25 cellular contexts compared by ENCODE assay signal in the genomic region with DNA sequence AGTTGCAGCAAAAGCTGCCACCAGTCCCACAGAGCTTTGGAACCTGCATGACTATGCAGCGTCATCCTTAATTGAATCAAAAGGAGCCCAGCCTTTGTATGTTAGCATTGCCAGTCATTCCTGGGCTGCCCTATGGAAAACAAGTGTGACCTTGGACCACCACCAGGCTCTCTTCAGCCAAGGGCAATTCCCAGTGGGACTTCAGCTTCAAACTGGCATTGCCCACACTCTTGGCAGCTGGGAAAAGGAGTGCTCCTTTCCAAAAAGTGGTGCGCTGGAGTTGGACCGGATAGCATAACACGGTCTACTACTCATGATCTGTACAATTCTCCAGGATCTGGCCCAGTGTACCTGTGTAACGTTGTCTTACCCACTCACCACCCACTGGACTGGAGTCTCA.
DNase-seq lines count a peak whose midpoint lies in the region; ATAC-seq, FAIRE-seq and TF ChIP-seq lines count a peak whose summit lies in the region.
"Had no signal": no experiment of that assay in that cellular context is flagged by ENCODE, and none has a peak within 500 bp of the region (broad histone marks: within the 10 kb centered on the region; RNA-seq: fewer than 3 reads in every experiment).

No MANE protein-coding gene starts in this region.

- TF ChIP-seq RAD21 in HepG2 (CRISPR knock-in tag; IDR thresholded peaks at IDR 0.05) = no peak

- no peak overlapping the region for H3K4ac ChIP-seq in mesenchymal stem cell (ENCODE audit: low read depth in 1 of 2, low read length in 2 of 2)

- no peak overlapping the region for H3K23ac ChIP-seq in mesenchymal stem cell (ENCODE audit: low read length in 2 of 2)

- H3K27ac ChIP-seq in HepG2 (ENCODE audit: extremely low read length, insufficient read depth, low read length) = no peak overlapping the region
- no peak overlapping the region for H3K27ac ChIP-seq in right lobe of liver
- no peak overlapping the region for H3K27ac ChIP-seq in mesenchymal stem cell (ENCODE audit: low read length, poor library complexity, severe bottlenecking)
- no peak overlapping the region for H3K27ac ChIP-seq in aorta (ENCODE audit: low read depth in 1 of 2, low read length in 2 of 2)
- no peak overlapping the region for H3K27ac ChIP-seq in dorsolateral prefrontal cortex
- H3K27ac ChIP-seq: 22Rv1, BLaER1, C4-2B, GM23248 had no signal

- H3K79me2 ChIP-seq in HepG2 (ENCODE audit: insufficient read depth, low read length) = no peaks in the 10 kb centered on the region

- H3K4me2 ChIP-seq in HepG2 (ENCODE audit: low read depth, low read length) = no peak overlapping the region
- no peak overlapping the region for H3K4me2 ChIP-seq in mesenchymal stem cell (ENCODE audit: low read length, poor library complexity, severe bottlenecking)
- H3K4me2 ChIP-seq: BLaER1 had no signal

- no peak overlapping the region for H4K8ac ChIP-seq in mesenchymal stem cell (ENCODE audit: low read length)

- H3K9me3 ChIP-seq in HepG2 (ENCODE audit: low read length) = no peaks in the 10 kb centered on the region
- no peaks in the 10 kb centered on the region for H3K9me3 ChIP-seq in right lobe of liver
- H3K9me3 ChIP-seq in mesenchymal stem cell (ENCODE audit: control insufficient read depth, low read length) = no peaks in the 10 kb centered on the region
- H3K9me3 ChIP-seq in aorta (ENCODE audit: control insufficient read depth, low read length) = no peaks in the 10 kb centered on the region
- H3K9me3 ChIP-seq: BLaER1 had no signal

- H3K9ac ChIP-seq in HepG2 (ENCODE audit: insufficient read depth, low read depth, low read length) (no peak overlapping the region), mesenchymal stem cell (ENCODE audit: low read length) (no peak overlapping the region)
- H3K9ac ChIP-seq: BLaER1, GM23248 had no signal

- no peak for TF ChIP-seq CTCF in HepG2 (CRISPR knock-in tag; IDR thresholded peaks at IDR 0.05)
- TF ChIP-seq CTCF in right lobe of liver (IDR thresholded peaks at IDR 0.05) = no peak
- TF ChIP-seq CTCF in dorsolateral prefrontal cortex (IDR thresholded peaks at IDR 0.05 in 54 of 56, conservative IDR thresholded peaks at IDR 0.05 in 2 of 56; ENCODE audit: low read depth in 1 of 56, partially characterized antibody in 56 of 56) = no peak

- H3K36me3 ChIP-seq in HepG2 (replicated peaks in 1 of 2; ENCODE audit: control insufficient read depth in 1 of 2, insufficient read depth in 2 of 2, low read length in 2 of 2) (no peaks in the 10 kb centered on the region), right lobe of liver (no peaks in the 10 kb centered on the region), mesenchymal stem cell (ENCODE audit: control insufficient read depth in 1 of 2, insufficient read depth in 2 of 2, low read depth in 1 of 2, low read length in 2 of 2) (no peaks in the 10 kb centered on the region), aorta (ENCODE audit: control insufficient read depth in 1 of 2, insufficient read depth in 2 of 2, low read length in 1 of 2) (no peaks in the 10 kb centered on the region)
- H3K36me3 ChIP-seq: BLaER1 had no signal

- H2AFZ ChIP-seq in HepG2 (ENCODE audit: low read length) = no peak overlapping the region
- H2AFZ ChIP-seq in mesenchymal stem cell (ENCODE audit: low read depth, low read length) = no peak overlapping the region
- H2AFZ ChIP-seq: GM23248 had no signal

- no peak for TF ChIP-seq EP300 in HepG2 (IDR thresholded peaks at IDR 0.05; ENCODE audit: low read depth in 2 of 2, low read length in 2 of 2)
- no peak for TF ChIP-seq EP300 in HepG2 (CRISPR knock-in tag; IDR thresholded peaks at IDR 0.05; ENCODE audit: borderline replicate concordance)

- H2BK15ac ChIP-seq in mesenchymal stem cell (ENCODE audit: low read depth, poor library complexity, severe bottlenecking) = no peak overlapping the region

- no peak for FAIRE-seq in HepG2 (lab: Jason Lieb, UNC)
- FAIRE-seq: A204.1, G401.6, GM12892, GM19239, H1 had no signal

- no TSS peak for BruUV-seq in HepG2 (replicated peaks; lab: Mats Ljungman, UMichigan)

- WGBS in HepG2 (ENCODE audit: low lambda C conversion rate) = 85% methylated on average over 5 of the region's 5 CpGs
- 89% methylated on average over 3 of the region's 5 CpGs for WGBS in right lobe of liver (ENCODE audit: insufficient coverage, low coverage, low lambda C conversion rate, missing lambda C conversion rate)
- 99% methylated on average over 5 of the region's 5 CpGs for WGBS in mesenchymal stem cell
- WGBS in aorta, 2 donors = 3 to 9% methylated on average over 5 of the region's 5 CpGs

- no peak overlapping the region for H3K4me3 Mint-ChIP-seq in dendritic cell treated with granulocyte-macrophage colony-stimulating factor and Interleukin-4, amounts not matched to agents 40 ng/mL and 50 ng/mL, for 4 days
- H3K4me3 Mint-ChIP-seq: B cell; CD4-positive, CD25-positive, alpha-beta regulatory T cell; CD8-positive, alpha-beta T cell; H9 had no signal

- no peak overlapping the region for H2BK12ac ChIP-seq in mesenchymal stem cell (ENCODE audit: low read length in 2 of 2)

- peaks cover 3% of the 10 kb centered on the region for H3K27me3 Mint-ChIP-seq in dendritic cell treated with granulocyte-macrophage colony-stimulating factor and Interleukin-4, amounts not matched to agents 40 ng/mL and 50 ng/mL, for 4 days
- H3K27me3 Mint-ChIP-seq: CD4-positive, CD25-positive, alpha-beta regulatory T cell had no signal

- in situ Hi-C loops in HepG2 (cut with HindIII; ENCODE audit: extremely low pct_ligation_motif_present, low pct_unique_long_range_greater_than_20kb) = no loop called here

- H3K4me3 ChIP-seq in HepG2 (replicated peaks in 1 of 3; ENCODE audit: insufficient read depth in 1 of 3, low read depth in 2 of 3, low read length in 3 of 3) = no peak overlapping the region
- H3K4me3 ChIP-seq in right lobe of liver = no peak overlapping the region
- no peak overlapping the region for H3K4me3 ChIP-seq in mesenchymal stem cell (ENCODE audit: insufficient read depth in 1 of 2, low read depth in 1 of 2, low read length in 2 of 2)
- H3K4me3 ChIP-seq in aorta (ENCODE audit: low read length in 2 of 2) = no peak overlapping the region
- no peak overlapping the region for H3K4me3 ChIP-seq in dorsolateral prefrontal cortex
- H3K4me3 ChIP-seq: BLaER1, GM23248 had no signal

- CTCF ChIA-PET in HepG2 (lab: Yijun Ruan, JAX; ENCODE audit: low intra/inter-chr PET ratio, low total read pairs) = no interaction called here

- H4K20me1 ChIP-seq in HepG2 (ENCODE audit: insufficient read depth, low read length) = no peaks in the 10 kb centered on the region
- H4K20me1 ChIP-seq: BLaER1 had no signal

- peak overlapping the region; percentile 33 for H2AK5ac ChIP-seq in mesenchymal stem cell (ENCODE audit: low read length, severe bottlenecking)

- H3K4me1 ChIP-seq in HepG2 (ENCODE audit: insufficient read depth, low read length) = peaks cover 56% of the 10 kb centered on the region
- peaks cover 0 to 37% (median 10%) of the 10 kb centered on the region in 4 donors for H3K4me1 ChIP-seq in right lobe of liver
- H3K4me1 ChIP-seq in mesenchymal stem cell (ENCODE audit: control insufficient read depth, insufficient read depth, low read depth, low read length) = peaks cover 11% of the 10 kb centered on the region
- peaks cover 2 to 5% of the 10 kb centered on the region in 2 donors for H3K4me1 ChIP-seq in aorta (ENCODE audit: control insufficient read depth in 1 of 2, insufficient read depth in 2 of 2, low read length in 2 of 2)
- H3K4me1 ChIP-seq: BLaER1 had no signal

- H3K79me1 ChIP-seq in mesenchymal stem cell (replicated peaks; ENCODE audit: low read length, poor library complexity, severe bottlenecking) = no peaks in the 10 kb centered on the region

- no peak for DNase-seq in HepG2 (ENCODE audit: low spot score)
- DNase-seq in right lobe of liver = no peak
- no peak for DNase-seq in mesenchymal stem cell
- peak; percentile 79 to 81 for DNase-seq in aorta
- DNase-seq in NAMALWA (ENCODE audit: low spot score) = no peak
- no peak for DNase-seq in NCI-H1105 treated with DMSO at 0.1 percent for 48 hours (lab: John Stamatoyannopoulos, UW)
- DNase-seq in dorsolateral prefrontal cortex = no peak
- DNase-seq: Caco-2; CD4-positive, CD25-positive, alpha-beta regulatory T cell; CD8-positive, alpha-beta T cell; DMS153; DND-41; GM23248; H9 had no signal

- POLR2A ChIA-PET in HepG2 (lab: Yijun Ruan, JAX) = interaction anchor here (0.6 kb wide), 1 partner anchor 39 kb away, joined by 3 read pairs; no protein-coding TSS in a partner anchor

- H3K27me3 ChIP-seq in HepG2 (ENCODE audit: control insufficient read depth in 1 of 2, insufficient read depth in 2 of 2, low read length in 2 of 2) (no peaks in the 10 kb centered on the region), right lobe of liver (no peaks in the 10 kb centered on the region), mesenchymal stem cell (ENCODE audit: control insufficient read depth in 1 of 2, insufficient read depth in 1 of 2, low read length in 2 of 2) (no peaks in the 10 kb centered on the region), aorta (ENCODE audit: control insufficient read depth in 1 of 2, insufficient read depth in 2 of 2, low read length in 1 of 2) (no peaks in the 10 kb centered on the region), dorsolateral prefrontal cortex (no peaks in the 10 kb centered on the region)
- H3K27me3 ChIP-seq: BLaER1 had no signal

- TF ChIP-seq POLR2A in HepG2 (IDR thresholded peaks at IDR 0.05; ENCODE audit: insufficient read depth in 1 of 2, low read depth in 2 of 2, low read length in 2 of 2) = no peak
- no peak for TF ChIP-seq POLR2A in right lobe of liver (IDR thresholded peaks at IDR 0.05)

- no peak overlapping the region for H2BK120ac ChIP-seq in mesenchymal stem cell (ENCODE audit: low read depth, low read length)

- H3K36me3 Mint-ChIP-seq in dendritic cell treated with granulocyte-macrophage colony-stimulating factor and Interleukin-4, amounts not matched to agents 40 ng/mL and 50 ng/mL, for 4 days (ENCODE audit: low read depth) = peaks cover 5% of the 10 kb centered on the region
- H3K36me3 Mint-ChIP-seq: CD4-positive, CD25-positive, alpha-beta regulatory T cell; CD8-positive, alpha-beta T cell had no signal

- no peak overlapping the region for H4K91ac ChIP-seq in mesenchymal stem cell (ENCODE audit: low read length)

- peaks cover 9% of the 10 kb centered on the region for H3K9me3 Mint-ChIP-seq in dendritic cell treated with granulocyte-macrophage colony-stimulating factor and Interleukin-4, amounts not matched to agents 40 ng/mL and 50 ng/mL, for 4 days
- H3K9me3 Mint-ChIP-seq: CD8-positive, alpha-beta T cell; H9 had no signal

- ATAC-seq in HepG2 (no peak), right lobe of liver (no peak), aorta (ENCODE audit: low FRiP score) (peak; percentile 54)
- ATAC-seq: CD8-positive, alpha-beta T cell; HCT116 had no signal

- H3K14ac ChIP-seq in mesenchymal stem cell (ENCODE audit: low read length in 2 of 2) = no peak overlapping the region

- H3K18ac ChIP-seq in mesenchymal stem cell (ENCODE audit: low read depth in 1 of 2, low read length in 2 of 2) = no peak overlapping the region

- H3K27ac Mint-ChIP-seq in dendritic cell treated with granulocyte-macrophage colony-stimulating factor and Interleukin-4, amounts not matched to agents 40 ng/mL and 50 ng/mL, for 4 days = peak overlapping the region; percentile 94
- H3K27ac Mint-ChIP-seq: B cell; CD4-positive, CD25-positive, alpha-beta regulatory T cell; CD8-positive, alpha-beta T cell; H9 had no signal

- peaks cover 59% of the 10 kb centered on the region for H3K4me1 Mint-ChIP-seq in dendritic cell treated with granulocyte-macrophage colony-stimulating factor and Interleukin-4, amounts not matched to agents 40 ng/mL and 50 ng/mL, for 4 days (ENCODE audit: low read depth)
- H3K4me1 Mint-ChIP-seq: B cell, H9 had no signal

- intact Hi-C loops in HepG2 (cut with micrococcal nuclease; ENCODE audit: unreplicated experiment) (loop anchor here (2.0 kb wide), 1 partner anchor 17 kb away; no protein-coding TSS in a partner anchor), right lobe of liver (cut with DNase I) (no loop called here), aorta (cut with DNase I) (no loop called here), dorsolateral prefrontal cortex (cut with DNase I) (no loop called here)
- intact Hi-C loops in dendritic cell treated with granulocyte-macrophage colony-stimulating factor and Interleukin-4, amounts not matched to agents 40 ng/mL and 50 ng/mL, for 4 days (cut with micrococcal nuclease) = no loop called here

- H2BK5ac ChIP-seq in mesenchymal stem cell (ENCODE audit: low read depth, low read length, poor library complexity, severe bottlenecking) = no peak overlapping the region

Comparison
In these comparisons a context has a peak if more than half of its experiments do, and no peak if none do; other contexts are left out.
1. DNase-seq: peak in aorta (2 of 2); none in HepG2 (single experiment), right lobe of liver (0 of 3), mesenchymal stem cell (single experiment), NAMALWA (single experiment), NCI-H1105 treated with DMSO at 0.1 percent for 48 hours (single experiment) and dorsolateral prefrontal cortex (0 of 10).